8 cellular contexts compared by ENCODE assay signal in the genomic region with DNA sequence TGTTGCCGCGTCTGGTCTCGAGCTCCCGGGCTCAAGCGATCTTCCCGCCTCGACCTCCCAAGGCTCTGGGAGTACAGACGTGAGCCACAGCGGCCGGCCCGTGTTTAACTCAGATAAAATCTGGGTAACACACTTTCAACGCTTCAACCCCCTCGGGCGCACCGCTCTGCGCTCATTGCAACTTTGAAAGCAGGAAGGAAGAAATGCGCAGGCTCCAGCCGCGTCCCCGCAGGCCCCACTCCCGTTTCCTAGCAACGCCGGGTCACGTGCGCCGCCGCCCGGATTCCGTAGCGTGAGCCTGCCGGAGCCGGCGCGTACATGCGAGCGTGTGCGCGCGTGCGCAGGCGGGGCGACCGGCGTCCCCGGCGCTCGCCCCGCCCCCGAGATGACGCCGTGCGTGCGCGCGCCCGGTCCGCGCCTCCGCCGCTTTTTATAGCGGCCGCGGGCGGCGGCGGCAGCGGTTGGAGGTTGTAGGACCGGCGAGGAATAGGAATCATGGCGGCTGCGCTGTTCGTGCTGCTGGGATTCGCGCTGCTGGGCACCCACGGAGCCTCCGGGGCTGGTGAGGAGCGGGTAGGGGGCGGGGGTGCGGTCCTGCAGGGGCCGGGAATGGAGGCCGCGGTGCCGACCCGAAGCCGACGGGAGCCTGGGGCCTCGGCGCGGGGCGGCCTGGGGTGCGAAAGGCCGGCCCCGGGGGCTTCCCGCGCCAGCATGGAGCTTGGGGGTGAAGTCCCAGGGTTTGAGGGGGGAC. TPM values are rescaled to one million over a fixed set of nuclear protein-coding genes. Genes with fewer than 3 reads are reported as not detected.
DNase-seq lines count a peak whose midpoint lies in the region; ATAC-seq and TF ChIP-seq lines count a peak whose summit lies in the region.

A gene (plus strand): TSS at position 457 of the 751 bp plus-strand sequence. CDS start 39 bp downstream, at position 496.

- CTCF ChIA-PET in AG04450 (lab: Charles Lee): no interaction called here

- TF ChIP-seq CTCF in AG04450 (IDR thresholded peaks at IDR 0.05; ENCODE audit: low read depth, low read length): no peak

- POLR2A ChIA-PET in AG04450 (lab: Yijun Ruan, JAX): interaction anchor here (0.6 to 1.7 kb wide), 11 partner anchors 11 to 207 kb away, joined by 3 to 13 read pairs (median 4); a partner anchor contains a TSS

- peaks cover 5% of the 10 kb centered on the region; the same call in 1 of the 2 replicates for H3K9me3 ChIP-seq in AG04450 (ENCODE audit: control insufficient read depth, insufficient read depth, low read length)

- peak within 1 kb of the TSS; percentile 82 for H3K27ac ChIP-seq in AG04450 (ENCODE audit: low read depth, low read length)

- peak; percentile 69 for ATAC-seq in GM19023 (IDR thresholded peaks at IDR 0.05; ENCODE audit: unreplicated experiment)
- ATAC-seq in HG03280 (IDR thresholded peaks at IDR 0.05; ENCODE audit: unreplicated experiment): peak; percentile 78

- H3K27me3 ChIP-seq in AG04450 (ENCODE audit: control insufficient read depth, insufficient read depth, low read length): no peaks in the 10 kb centered on the region

- DNase-seq in AG04450 (ENCODE audit: low read depth, low spot score) (peak; percentile 95), NCI-H345 treated with DMSO at 0.1 percent for 48 hours (lab: John Stamatoyannopoulos, UW; ENCODE audit: unreplicated experiment) (peak; percentile 94), iris pigment epithelial cell (ENCODE audit: low read depth) (peak; percentile 97)
- peak; percentile 93 to 98 (median 95) for DNase-seq in activated CD4-positive, CD25-positive, alpha-beta regulatory T cell (lab: John Stamatoyannopoulos, UW)
- DNase-seq in central memory CD4-positive, alpha-beta T cell: peak; percentile 99
- peak; percentile 97 for DNase-seq in stimulated activated CD4-positive, alpha-beta T cell treated with anti-CD3 and anti-CD28 coated beads, Interleukin-12 subunit alpha, Interleukin-12 subunit beta, amount 100 ng/mL, for 24 hours (ENCODE audit: low read depth in 2 of 2)

- peak within 1 kb of the TSS; percentile 91 for H3K4me3 ChIP-seq in AG04450 (ENCODE audit: low read depth, low read length)

RNA-seq across cellular contexts. Expression of the gene that starts here (rescaled TPM):
- polyA plus RNA-seq in AG04450 (2011; rRNA removed): 404 and 515 TPM in 2 replicates
- 165 and 222 TPM in 2 replicates for polyA minus RNA-seq in AG04450 (2011; rRNA and poly(A)+ RNA removed)

Comparison
In these comparisons a context has a peak if more than half of its experiments do, and no peak if none do; other contexts are left out.
1. Peak in every context shown above with its lines: DNase-seq, ATAC-seq, H3K4me3 ChIP-seq and H3K27ac ChIP-seq.